In the genomic region with DNA sequence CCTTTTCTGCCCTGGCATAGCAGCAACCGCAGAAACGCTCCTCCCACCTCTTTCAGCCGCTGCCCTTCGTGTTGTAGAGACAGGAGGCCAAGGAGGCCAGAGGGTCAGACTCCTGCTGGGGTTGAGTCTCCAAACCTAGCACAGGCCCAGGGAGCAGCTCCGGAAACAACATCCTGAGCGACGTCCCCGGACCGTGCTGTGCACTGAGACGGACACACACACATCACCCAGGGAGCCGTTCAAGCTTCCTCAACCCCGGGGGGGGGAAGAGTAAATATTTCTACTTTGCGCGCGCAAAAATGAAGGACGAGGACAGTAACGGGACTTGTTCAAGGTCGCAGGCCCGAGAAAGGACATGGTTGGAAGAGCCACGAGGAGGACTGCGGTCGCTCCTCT, we compare ENCODE assay signal across 8 cellular contexts. TPM values are rescaled to one million over a fixed set of nuclear protein-coding genes. Genes with fewer than 3 reads are reported as not detected.
DNase-seq lines count a peak whose midpoint lies in the region; ATAC-seq and TF ChIP-seq lines count a peak whose summit lies in the region.

No MANE protein-coding gene starts in this region.

- H3K79me2 ChIP-seq in DOHH2 (ENCODE audit: control insufficient read depth, low read length), result no peaks in the 10 kb centered on the region
- peaks cover 21% of the 10 kb centered on the region for H3K79me2 ChIP-seq in PC-3 (ENCODE audit: low read length)

- intact Hi-C loops in PC-3 (cut with micrococcal nuclease) (loop anchor here (1.0 kb wide), 1 partner anchor 19 kb away; the partner anchor contains the start of gene ZNF416), left colon (cut with DNase I, micrococcal nuclease) (no loop called here)

- H3K27ac ChIP-seq in DOHH2 (ENCODE audit: low read depth, low read length) (no peak overlapping the region), PC-3 (ENCODE audit: low read length) (peak overlapping the region; percentile 60)

- peaks cover 10% of the 10 kb centered on the region for H3K9me3 Mint-ChIP-seq in central memory CD8-positive, alpha-beta T cell

- peak overlapping the region; percentile 93 for H2AFZ ChIP-seq in PC-3 (ENCODE audit: low read length)

- peaks cover 34% of the 10 kb centered on the region for H3K4me1 Mint-ChIP-seq in central memory CD8-positive, alpha-beta T cell

- no peaks in the 10 kb centered on the region for H4K20me1 ChIP-seq in DOHH2 (ENCODE audit: control insufficient read depth, insufficient read depth, low read depth, low read length)
- no peaks in the 10 kb centered on the region for H4K20me1 ChIP-seq in PC-3 (ENCODE audit: low read length)

- peaks cover 10% of the 10 kb centered on the region for H3K4me1 ChIP-seq in DOHH2 (ENCODE audit: control insufficient read depth, low read length)
- peaks cover 9% of the 10 kb centered on the region; the same call in 1 of the 2 replicates for H3K4me1 ChIP-seq in PC-3 (ENCODE audit: insufficient read depth, low read length)

- DNase-seq in PC-3 (peak; percentile 30), left colon (peak in 1 of 2 donors; percentile 16), SHP77 treated with DMSO at 0.1 percent for 48 hours (lab: John Stamatoyannopoulos, UW) (no peak), DMS153 (lab: John Stamatoyannopoulos, UW) (no peak)
- no peak for DNase-seq in central memory CD8-positive, alpha-beta T cell (ENCODE audit: low spot score in 2 of 2)
- peak; percentile 24 for DNase-seq in stimulated activated naive CD8-positive, alpha-beta T cell treated with anti-CD3 and anti-CD28 coated beads, Interleukin-15, Interleukin-2, amounts not matched to agents 100 U/mL and 50 U/mL, for 24 hours

- H3K27me3 Mint-ChIP-seq in central memory CD8-positive, alpha-beta T cell, result peaks cover 9% of the 10 kb centered on the region

- H3K36me3 ChIP-seq in DOHH2 (ENCODE audit: control insufficient read depth, low read length), result peaks cover 18% of the 10 kb centered on the region; the same call in 1 of the 2 replicates
- H3K36me3 ChIP-seq in PC-3 (ENCODE audit: low read depth, low read length), result peaks cover 31% of the 10 kb centered on the region

- H3K9ac ChIP-seq in PC-3 (ENCODE audit: low read length), result peak overlapping the region; percentile 91

- H3K4me3 Mint-ChIP-seq in central memory CD8-positive, alpha-beta T cell, result peak overlapping the region; percentile 95

- peaks cover 55% of the 10 kb centered on the region for H3K9me3 ChIP-seq in DOHH2 (ENCODE audit: control insufficient read depth, insufficient read depth, low read length)
- peaks cover 48% of the 10 kb centered on the region for H3K9me3 ChIP-seq in PC-3 (ENCODE audit: low read length)

- H3K4me3 ChIP-seq in DOHH2 (ENCODE audit: low read length) (peak overlapping the region; percentile 76), PC-3 (ENCODE audit: low read length) (peak overlapping the region; percentile 96)

- peak overlapping the region; percentile 71 for H3K4me2 ChIP-seq in DOHH2 (ENCODE audit: low read length)
- H3K4me2 ChIP-seq in PC-3 (ENCODE audit: low read length), result peak overlapping the region; percentile 87

- H3K27me3 ChIP-seq in DOHH2 (ENCODE audit: control insufficient read depth, low read length) (no peaks in the 10 kb centered on the region), PC-3 (ENCODE audit: low read length) (no peaks in the 10 kb centered on the region)

- H3K9me2 ChIP-seq in DOHH2 (replicated peaks; ENCODE audit: control insufficient read depth, low read length) (no peaks in the 10 kb centered on the region), PC-3 (replicated peaks; ENCODE audit: low read length) (no peaks in the 10 kb centered on the region)

- H3F3A ChIP-seq in DOHH2 (ENCODE audit: control insufficient read depth, insufficient read depth), result no peaks in the 10 kb centered on the region
- H3F3A ChIP-seq in PC-3 (ENCODE audit: low read length, unreplicated experiment), result no peaks in the 10 kb centered on the region

- CTCF ChIA-PET in PC-3 (lab: Charles Lee), result no interaction called here

- TF ChIP-seq CTCF in DOHH2 (IDR thresholded peaks at IDR 0.05; ENCODE audit: low read depth, low read length, poor library complexity, severe bottlenecking), result no peak
- TF ChIP-seq CTCF in PC-3 (conservative IDR thresholded peaks at IDR 0.05; ENCODE audit: low read depth, low read length), result no peak

- H3K36me3 Mint-ChIP-seq in central memory CD8-positive, alpha-beta T cell (ENCODE audit: insufficient read depth), result peaks cover 11% of the 10 kb centered on the region

- ATAC-seq in GM21825 (IDR thresholded peaks at IDR 0.05; ENCODE audit: unreplicated experiment) (peak; percentile 30), PC-3 (peak; percentile 56), left colon (peak; percentile 41)
- ATAC-seq in central memory CD8-positive, alpha-beta T cell (replicated peaks; ENCODE audit: extremely low read depth, poor library complexity, severe bottlenecking), result peak; percentile 51
- peak; percentile 54 for ATAC-seq in stimulated activated naive CD8-positive, alpha-beta T cell treated with anti-CD3 and anti-CD28 coated beads, Interleukin-15, Interleukin-2, amounts not matched to agents 100 U/mL and 50 U/mL, for 24 hours

- peak overlapping the region; percentile 94 for H3K27ac Mint-ChIP-seq in central memory CD8-positive, alpha-beta T cell (ENCODE audit: low read depth)

- TSS peak; percentile 63 for BruUV-seq in PC-3 (replicated peaks; lab: Mats Ljungman, UMichigan)

- POLR2A ChIA-PET in PC-3 (lab: Charles Lee; ENCODE audit: unreplicated experiment), result interaction anchor here (0.5 kb wide), 1 partner anchor 330 kb away, joined by 7 read pairs; no protein-coding TSS in a partner anchor

RNA-seq across cellular contexts. Expression of gene ZNF550, which starts 0.7 kb away (rescaled TPM):
- total RNA-seq in PC-3 (2014; rRNA removed) (3.1 and 4.2 TPM in 2 replicates), left colon (1 to 10 TPM; 2.7 to 5.3 TPM)

RNA-seq across cellular contexts. Expression of gene ZNF416, which starts 19.7 kb away (rescaled TPM):
- total RNA-seq in PC-3 (2014; rRNA removed), result 2.4 and 3.6 TPM in 2 replicates
- 1 to 10 TPM; 2.0 to 3.2 TPM for total RNA-seq in left colon

RNA-seq across cellular contexts. Expression of gene ZIK1, which starts 24.9 kb away (rescaled TPM):
- total RNA-seq in PC-3 (2014; rRNA removed) (0.33 and 0.46 TPM in 2 replicates), left colon (1 to 10 TPM in 1 of 2 donors, under 1 TPM in 1; 0.95 to 1.5 TPM)

RNA-seq across cellular contexts. Expression of gene ZNF549, which starts 31.9 kb away (rescaled TPM):
- total RNA-seq in PC-3 (2014; rRNA removed), result 4.3 and 5.0 TPM in 2 replicates
- total RNA-seq in left colon, result 1 to 10 TPM; 2.7 to 3.5 TPM

RNA-seq across cellular contexts. Expression of gene ZNF530, which starts 40.7 kb away (rescaled TPM):
- total RNA-seq in PC-3 (2014; rRNA removed), result 15.0 and 16.9 TPM in 2 replicates
- total RNA-seq in left colon, result 1 to 10 TPM; 1.2 to 1.7 TPM

Comparison
In these comparisons a context has a peak if more than half of its experiments do, and no peak if none do; other contexts are left out.
1. DNase-seq: peak in PC-3 (single experiment) and stimulated activated naive CD8-positive, alpha-beta T cell treated with anti-CD3 and anti-CD28 coated beads, Interleukin-15, Interleukin-2, amounts not matched to agents 100 U/mL and 50 U/mL, for 24 hours (single experiment); none in central memory CD8-positive, alpha-beta T cell (0 of 2), SHP77 treated with DMSO at 0.1 percent for 48 hours (single experiment) and DMS153 (single experiment).
2. Peak in every context shown above with its lines, with median percentiles within 50 percentile points of each other: ATAC-seq.